In the genomic region with DNA sequence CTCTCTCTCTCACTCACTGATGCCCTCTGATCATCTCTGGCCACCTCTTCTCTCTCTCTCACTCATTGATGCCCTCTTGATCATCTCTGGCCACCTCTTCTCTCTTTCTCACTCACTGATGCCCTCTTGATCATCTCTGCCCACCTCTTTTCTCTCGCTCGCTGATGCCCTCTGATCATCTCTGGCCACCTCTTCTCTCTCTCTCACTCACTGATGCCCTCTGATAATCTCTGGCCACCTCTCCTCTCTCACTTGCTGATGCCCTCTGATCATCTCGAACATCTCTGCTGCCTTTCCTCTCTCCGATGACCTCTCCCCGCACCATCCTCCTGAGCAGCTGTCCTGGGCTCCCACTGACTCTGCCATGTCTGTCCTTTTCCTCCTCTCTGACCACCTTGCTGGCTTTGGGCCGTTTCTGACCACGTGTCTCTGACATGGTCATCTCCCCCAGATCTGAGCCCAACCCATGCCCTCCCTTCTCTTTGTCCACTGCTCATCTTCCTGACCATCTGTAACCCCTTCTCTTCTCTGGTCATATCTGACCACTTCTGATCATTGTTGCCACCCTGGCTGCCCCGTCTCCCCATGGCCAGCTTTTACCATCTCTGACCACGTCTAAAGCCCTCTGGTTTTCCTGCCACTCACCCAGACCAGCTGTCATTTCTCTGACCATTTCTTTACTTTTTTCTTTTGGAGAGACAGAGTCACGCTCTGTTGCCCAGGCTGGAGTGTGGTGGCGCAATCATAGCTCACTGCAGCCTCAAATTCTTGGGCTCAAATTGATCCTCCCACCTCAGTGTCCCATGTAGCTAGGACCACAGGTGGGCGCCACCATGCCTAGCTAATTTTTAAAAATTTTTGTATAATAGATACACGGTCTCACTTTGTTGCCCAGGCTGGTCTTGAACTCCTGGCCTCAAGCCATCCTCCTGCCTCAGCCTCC, we compare ENCODE assay signal across 12 cellular contexts. TPM values are rescaled to one million over a fixed set of nuclear protein-coding genes. Genes with fewer than 3 reads are reported as not detected.
DNase-seq lines count a peak whose midpoint lies in the region; ATAC-seq, FAIRE-seq and TF ChIP-seq lines count a peak whose summit lies in the region.
"Had no signal": no experiment of that assay in that cellular context is flagged by ENCODE, and none has a peak within 500 bp of the region (broad histone marks: within the 10 kb centered on the region; RNA-seq: fewer than 3 reads in every experiment).

No MANE protein-coding gene starts in this region.

- H3K79me2 ChIP-seq in OCI-LY7 (ENCODE audit: insufficient read depth, low read depth, low read length): no peaks in the 10 kb centered on the region
- peaks cover 16% of the 10 kb centered on the region for H3K79me2 ChIP-seq in neural progenitor cell (ENCODE audit: low read depth)

- H3K36me3 ChIP-seq in OCI-LY7 (ENCODE audit: insufficient read depth, low read length) (no peaks in the 10 kb centered on the region), neural progenitor cell (no peaks in the 10 kb centered on the region)
- H3K36me3 ChIP-seq in effector memory CD4-positive, alpha-beta T cell (ENCODE audit: control insufficient read depth, insufficient read depth, low read length): peaks cover 17% of the 10 kb centered on the region

- H3K36me3 Mint-ChIP-seq in Calu3 (ENCODE audit: insufficient read depth, unreplicated experiment) (peaks cover 13% of the 10 kb centered on the region), neural progenitor cell (peaks cover 8% of the 10 kb centered on the region)

- POLR2A ChIA-PET in OCI-LY7 (lab: Charles Lee): no interaction called here

- H3K4me1 ChIP-seq in OCI-LY7 (ENCODE audit: insufficient read depth, low read length, poor library complexity, severe bottlenecking): no peaks in the 10 kb centered on the region
- H3K4me1 ChIP-seq in effector memory CD4-positive, alpha-beta T cell (ENCODE audit: control insufficient read depth, insufficient read depth, low read length, poor library complexity, severe bottlenecking): peaks cover 28% of the 10 kb centered on the region
- peaks cover 8% of the 10 kb centered on the region for H3K4me1 ChIP-seq in neural progenitor cell

- no peaks in the 10 kb centered on the region for H3F3A ChIP-seq in neural progenitor cell (ENCODE audit: low read depth)

- no peak overlapping the region for H3K9ac ChIP-seq in neural progenitor cell

- BruUV-seq in Calu3 (replicated peaks; lab: Mats Ljungman, UMichigan): no TSS peak
- no TSS peak for BruUV-seq in OCI-LY7 (replicated peaks; lab: Mats Ljungman, UMichigan)

- intact Hi-C loops in Calu3 (cut with micrococcal nuclease; ENCODE audit: unreplicated experiment): loop anchor here (10.0 kb wide), 1 partner anchor 194 kb away; a partner anchor contains a TSS
- intact Hi-C loops in OCI-LY7 (cut with micrococcal nuclease; ENCODE audit: unreplicated experiment): no loop called here

- H3K4me2 ChIP-seq in OCI-LY7 (ENCODE audit: low read length) (peak overlapping the region; percentile 82; the same call in 1 of the 2 replicates), neural progenitor cell (peak overlapping the region; percentile 92)

- no peak for FAIRE-seq in RCC 7860 (lab: Jason Lieb, UNC)

- H3K4me1 Mint-ChIP-seq in Calu3 (ENCODE audit: low read depth, unreplicated experiment): peaks cover 27% of the 10 kb centered on the region
- peaks cover 24% of the 10 kb centered on the region for H3K4me1 Mint-ChIP-seq in neural progenitor cell

- H3K4me3 ChIP-seq in OCI-LY7 (ENCODE audit: low read depth, low read length, poor library complexity, severe bottlenecking): no peak overlapping the region
- peak overlapping the region; percentile 11 for H3K4me3 ChIP-seq in effector memory CD4-positive, alpha-beta T cell (ENCODE audit: insufficient read depth, low read depth, low read length, poor library complexity, severe bottlenecking)
- peak overlapping the region; percentile 99 for H3K4me3 ChIP-seq in neural progenitor cell
- H3K4me3 ChIP-seq: lung had no signal

- H3K9me3 ChIP-seq in OCI-LY7 (ENCODE audit: low read length) (no peaks in the 10 kb centered on the region), neural progenitor cell (ENCODE audit: low read depth) (no peaks in the 10 kb centered on the region)
- no peaks in the 10 kb centered on the region for H3K9me3 ChIP-seq in effector memory CD4-positive, alpha-beta T cell (ENCODE audit: control insufficient read depth, low read length)

- ATAC-seq in HG03196 (IDR thresholded peaks at IDR 0.05; ENCODE audit: unreplicated experiment): no peak

- H4K20me1 ChIP-seq in OCI-LY7 (ENCODE audit: insufficient read depth, low read length): no peaks in the 10 kb centered on the region
- H4K20me1 ChIP-seq in neural progenitor cell (ENCODE audit: low read depth): peaks cover 34% of the 10 kb centered on the region

- no peaks in the 10 kb centered on the region for H3K27me3 ChIP-seq in effector memory CD4-positive, alpha-beta T cell (replicated peaks; ENCODE audit: control insufficient read depth, insufficient read depth, low read length, poor library complexity, severe bottlenecking)
- H3K27me3 ChIP-seq in neural progenitor cell: no peaks in the 10 kb centered on the region

- H3K27ac Mint-ChIP-seq in Calu3 (ENCODE audit: unreplicated experiment) (no peak overlapping the region), neural progenitor cell (no peak overlapping the region)
- H3K27ac Mint-ChIP-seq: activated B cell treated with CpG ODN at 0.5 μM for 24 hours had no signal

- no peak overlapping the region for H2AFZ ChIP-seq in OCI-LY7 (ENCODE audit: low read length)
- no peak overlapping the region for H2AFZ ChIP-seq in neural progenitor cell (replicated peaks)

- no peak for TF ChIP-seq CTCF in Calu3 (IDR thresholded peaks at IDR 0.05; ENCODE audit: unreplicated experiment)
- no peak; the same call in 1 of the 2 replicates for TF ChIP-seq CTCF in OCI-LY7 (conservative IDR thresholded peaks at IDR 0.05; ENCODE audit: low read length)
- no peak for TF ChIP-seq CTCF in neural progenitor cell (IDR thresholded peaks at IDR 0.05)

- DNase-seq in Calu3 (no peak), OCI-LY7 (ENCODE audit: low spot score) (no peak), neural progenitor cell (ENCODE audit: low spot score) (no peak), NOMO-1 treated with dmso at 0.1 percent for 144 hours (lab: John Stamatoyannopoulos, UW; ENCODE audit: unreplicated experiment) (no peak), RCC 7860 (ENCODE audit: low spot score) (no peak), dedifferentiated amniotic fluid mesenchymal stem cell (ENCODE audit: extremely low spot score) (no peak)
- no peak for DNase-seq in effector memory CD4-positive, alpha-beta T cell
- DNase-seq: activated B cell treated with CpG ODN at 0.5 μM for 24 hours, GF-D8, NCI-H345 had no signal

- H3K27ac ChIP-seq in OCI-LY7 (ENCODE audit: low read depth, low read length, poor library complexity, severe bottlenecking): no peak overlapping the region
- no peak overlapping the region for H3K27ac ChIP-seq in effector memory CD4-positive, alpha-beta T cell (ENCODE audit: insufficient read depth, low read length, poor library complexity, severe bottlenecking)
- H3K27ac ChIP-seq in neural progenitor cell: no peak overlapping the region

- CTCF ChIA-PET in Calu3 (lab: Charles Lee) (no interaction called here), OCI-LY7 (lab: Charles Lee; ENCODE audit: unreplicated experiment) (no interaction called here)

- H3K4me3 Mint-ChIP-seq in Calu3 (ENCODE audit: low read depth, unreplicated experiment) (peak overlapping the region; percentile 79), neural progenitor cell (peak overlapping the region; percentile 85)

- H3K27me3 Mint-ChIP-seq in Calu3 (ENCODE audit: unreplicated experiment) (no peaks in the 10 kb centered on the region), neural progenitor cell (ENCODE audit: insufficient read depth, low read depth) (peaks cover 4% of the 10 kb centered on the region)

- H3K9me2 ChIP-seq in OCI-LY7 (ENCODE audit: insufficient read depth, low read length): no peaks in the 10 kb centered on the region

- H3K9me3 Mint-ChIP-seq in Calu3 (ENCODE audit: low read depth, unreplicated experiment): no peaks in the 10 kb centered on the region
- no peaks in the 10 kb centered on the region for H3K9me3 Mint-ChIP-seq in neural progenitor cell
- H3K9me3 Mint-ChIP-seq: activated B cell treated with CpG ODN at 0.5 μM for 24 hours had no signal

RNA-seq across cellular contexts. Expression of a gene that starts 2.4 kb away (rescaled TPM):
- 15.2 and 18.5 TPM in 2 replicates for total RNA-seq in Calu3 (2022)
- 2.8 and 3.1 TPM in 2 replicates for total RNA-seq in OCI-LY7 (2014; rRNA removed; shearing (Covaris generic))
- 3.4 and 6.0 TPM in 2 replicates for total RNA-seq in OCI-LY7 (2022)
- total RNA-seq in neural progenitor cell (ENCODE audit: low replicate concordance): 2.3 and 9.5 TPM in 2 replicates

RNA-seq across cellular contexts. Expression of a gene that starts 30.5 kb away (rescaled TPM):
- total RNA-seq in Calu3 (2022): not detected in 2 replicates
- total RNA-seq in OCI-LY7 (2014; rRNA removed; shearing (Covaris generic)): not detected in 2 replicates
- total RNA-seq in OCI-LY7 (2022): not detected in 2 replicates
- not detected in 2 replicates for total RNA-seq in neural progenitor cell (ENCODE audit: low replicate concordance)
- total RNA-seq: activated B cell treated with CpG ODN at 0.5 μM for 24 hours had no signal

RNA-seq across cellular contexts. Expression of a gene that starts 36.2 kb away (rescaled TPM):
- total RNA-seq in Calu3 (2022) (not detected in 2 replicates), OCI-LY7 (2022) (25.2 and 36.0 TPM in 2 replicates), neural progenitor cell (ENCODE audit: low replicate concordance) (not detected in 2 replicates)
- 8.1 and 15.0 TPM in 2 replicates for total RNA-seq in OCI-LY7 (2014; rRNA removed; shearing (Covaris generic))

RNA-seq across cellular contexts. Expression of a gene that starts 38.2 kb away (rescaled TPM):
- 14.9 and 15.6 TPM in 2 replicates for total RNA-seq in Calu3 (2022)
- 48.6 and 57.4 TPM in 2 replicates for total RNA-seq in OCI-LY7 (2014; rRNA removed; shearing (Covaris generic))
- total RNA-seq in OCI-LY7 (2022): 40.5 and 42.6 TPM in 2 replicates
- total RNA-seq in neural progenitor cell (ENCODE audit: low replicate concordance): 1.3 and 4.7 TPM in 2 replicates

RNA-seq across cellular contexts. Expression of a gene that starts 56.4 kb away (rescaled TPM):
- total RNA-seq in Calu3 (2022) (16.9 and 17.1 TPM in 2 replicates), OCI-LY7 (2022) (24.2 and 26.1 TPM in 2 replicates), neural progenitor cell (ENCODE audit: low replicate concordance) (4.6 and 18.6 TPM in 2 replicates)
- 52.6 and 60.9 TPM in 2 replicates for total RNA-seq in OCI-LY7 (2014; rRNA removed; shearing (Covaris generic))
